8 cellular contexts compared by ENCODE assay signal in the genomic region with DNA sequence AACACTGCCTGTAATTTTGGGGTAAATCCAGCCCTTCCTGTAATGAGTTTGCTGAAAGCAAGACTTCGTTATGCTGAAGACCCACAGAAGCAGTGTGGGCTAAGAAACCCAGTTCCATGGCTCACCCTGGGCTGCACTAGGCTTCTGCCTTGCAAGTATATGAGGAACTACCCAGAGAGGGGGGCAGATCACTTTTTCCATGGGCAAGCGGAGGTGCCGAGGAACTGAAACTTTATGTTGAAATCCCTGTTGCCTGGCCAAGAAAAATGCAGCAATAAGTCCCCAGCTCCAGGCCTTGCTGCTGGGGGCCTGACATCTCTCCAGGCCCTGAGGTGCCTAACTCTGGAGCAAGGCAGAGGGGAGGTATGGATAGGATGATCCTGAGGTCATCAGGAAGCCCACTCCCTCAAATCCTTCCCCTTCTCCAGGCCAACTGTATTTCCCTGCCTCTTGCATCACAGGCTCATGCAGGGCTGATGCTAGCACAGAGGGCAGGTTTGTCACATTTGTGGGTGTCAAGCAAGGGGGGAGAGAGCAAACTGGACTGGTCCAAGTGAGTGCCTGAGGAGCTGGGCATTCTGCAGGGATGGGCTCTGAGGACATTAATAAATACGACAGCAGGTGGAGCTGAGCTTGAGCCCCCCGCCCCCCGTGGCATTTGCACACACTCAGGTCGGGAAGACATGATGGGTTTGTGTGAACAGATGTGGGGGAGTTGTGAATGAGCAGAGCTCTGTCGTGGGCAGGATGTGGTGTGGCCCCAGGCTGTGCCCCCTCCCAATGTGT. TPM values are rescaled to one million over a fixed set of nuclear protein-coding genes. Genes with fewer than 3 reads are reported as not detected.
DNase-seq lines count a peak whose midpoint lies in the region; ATAC-seq and TF ChIP-seq lines count a peak whose summit lies in the region.

No MANE protein-coding gene starts in this region.

- H3K4me2 ChIP-seq in mesenchymal stem cell (ENCODE audit: low read length, poor library complexity, severe bottlenecking), result no peak overlapping the region

- H2BK15ac ChIP-seq in mesenchymal stem cell (ENCODE audit: low read depth, poor library complexity, severe bottlenecking), result no peak overlapping the region

- H3K9me3 Mint-ChIP-seq in activated T-cell treated with anti-CD3 and anti-CD28 coated beads, Interleukin-2, amount 50 U/mL, for 72 hours, result no peaks in the 10 kb centered on the region
- no peaks in the 10 kb centered on the region for H3K9me3 Mint-ChIP-seq in activated T-cell treated with anti-CD3 and anti-CD28 coated beads, Interleukin-2, amount 50 U/mL, for 4 hours
- H3K9me3 Mint-ChIP-seq in type B pancreatic cell, result no peaks in the 10 kb centered on the region

- H4K91ac ChIP-seq in mesenchymal stem cell (ENCODE audit: low read length), result peak overlapping the region; percentile 70

- H3K27me3 Mint-ChIP-seq in activated T-cell treated with anti-CD3 and anti-CD28 coated beads, Interleukin-2, amount 50 U/mL, for 72 hours (ENCODE audit: low read depth), result no peaks in the 10 kb centered on the region
- no peaks in the 10 kb centered on the region for H3K27me3 Mint-ChIP-seq in activated T-cell treated with anti-CD3 and anti-CD28 coated beads, Interleukin-2, amount 50 U/mL, for 4 hours (ENCODE audit: low read depth)
- H3K27me3 Mint-ChIP-seq in type B pancreatic cell, result no peaks in the 10 kb centered on the region

- H3K4me3 ChIP-seq in ascending aorta, result no peak overlapping the region
- H3K4me3 ChIP-seq in mesenchymal stem cell (ENCODE audit: insufficient read depth in 1 of 2, low read depth in 1 of 2, low read length in 2 of 2), result peak overlapping the region in 1 of 2 experiments; percentile 57

- H3K27me3 ChIP-seq in ascending aorta, result no peaks in the 10 kb centered on the region
- no peaks in the 10 kb centered on the region for H3K27me3 ChIP-seq in mesenchymal stem cell (ENCODE audit: control insufficient read depth in 1 of 2, insufficient read depth in 1 of 2, low read length in 2 of 2)

- peaks cover 23% of the 10 kb centered on the region for H3K79me1 ChIP-seq in mesenchymal stem cell (replicated peaks; ENCODE audit: low read length, poor library complexity, severe bottlenecking)

- no peak overlapping the region for H3K27ac Mint-ChIP-seq in activated T-cell treated with anti-CD3 and anti-CD28 coated beads, Interleukin-2, amount 50 U/mL, for 72 hours
- H3K27ac Mint-ChIP-seq in type B pancreatic cell, result peak overlapping the region; percentile 18

- ATAC-seq in activated T-cell treated with anti-CD3 and anti-CD28 coated beads, Interleukin-2, amount 50 U/mL, for 72 hours (replicated peaks in 1 of 2), result peak; percentile 47 to 61
- ATAC-seq in activated T-cell treated with anti-CD3 and anti-CD28 coated beads, Interleukin-2, amount 50 U/mL, for 4 hours, result no peak

- H3K36me3 Mint-ChIP-seq in activated T-cell treated with anti-CD3 and anti-CD28 coated beads, Interleukin-2, amount 50 U/mL, for 72 hours (ENCODE audit: insufficient read depth in 2 of 2), result no peaks in the 10 kb centered on the region
- no peaks in the 10 kb centered on the region for H3K36me3 Mint-ChIP-seq in activated T-cell treated with anti-CD3 and anti-CD28 coated beads, Interleukin-2, amount 50 U/mL, for 4 hours (ENCODE audit: insufficient read depth)
- H3K36me3 Mint-ChIP-seq in type B pancreatic cell, result peaks cover 19% of the 10 kb centered on the region

- H3K9me3 ChIP-seq in ascending aorta (no peaks in the 10 kb centered on the region), mesenchymal stem cell (ENCODE audit: control insufficient read depth, low read length) (no peaks in the 10 kb centered on the region)

- peak overlapping the region; percentile 74 for H3K9ac ChIP-seq in mesenchymal stem cell (ENCODE audit: low read length)

- intact Hi-C loops in ascending aorta (cut with DNase I), result no loop called here

- peak in 1 of 2 donors; percentile 28 for DNase-seq in activated T-cell treated with anti-CD3 and anti-CD28 coated beads, Interleukin-2, amount 50 U/mL, for 72 hours
- DNase-seq in activated T-cell treated with anti-CD3 and anti-CD28 coated beads, Interleukin-2, amount 50 U/mL, for 4 hours, result no peak
- DNase-seq in ascending aorta (ENCODE audit: low spot score in 2 of 2) (peak; percentile 65 to 87), mesenchymal stem cell (peak; percentile 74), type B pancreatic cell (ENCODE audit: extremely low spot score, unreplicated experiment) (no peak), NCI-H82 (lab: John Stamatoyannopoulos, UW) (no peak), GM19238 (ENCODE audit: insufficient read length, low spot score) (no peak), NCI-H1048 (lab: John Stamatoyannopoulos, UW) (no peak)

- H4K8ac ChIP-seq in mesenchymal stem cell (ENCODE audit: low read length), result peak overlapping the region; percentile 31

- H3K23ac ChIP-seq in mesenchymal stem cell (ENCODE audit: low read length in 2 of 2), result no peak overlapping the region

- H2AFZ ChIP-seq in mesenchymal stem cell (ENCODE audit: low read depth, low read length), result no peak overlapping the region

- H3K4me1 ChIP-seq in ascending aorta (peaks cover 28 to 45% of the 10 kb centered on the region in 2 donors), mesenchymal stem cell (ENCODE audit: control insufficient read depth, insufficient read depth, low read depth, low read length) (peaks cover 39% of the 10 kb centered on the region)

- H3K36me3 ChIP-seq in ascending aorta (peaks cover 10 to 32% of the 10 kb centered on the region in 2 donors), mesenchymal stem cell (ENCODE audit: control insufficient read depth in 1 of 2, insufficient read depth in 2 of 2, low read depth in 1 of 2, low read length in 2 of 2) (peaks cover 22 to 39% of the 10 kb centered on the region in 2 experiments)

- peak overlapping the region in 1 of 2 experiments; percentile 53 for H3K14ac ChIP-seq in mesenchymal stem cell (ENCODE audit: low read length in 2 of 2)

- peak overlapping the region; percentile 55 for H2BK120ac ChIP-seq in mesenchymal stem cell (ENCODE audit: low read depth, low read length)

- TF ChIP-seq CTCF in ascending aorta (IDR thresholded peaks at IDR 0.05) (no peak), type B pancreatic cell (conservative IDR thresholded peaks at IDR 0.05) (no peak)

- peak overlapping the region; percentile 36 to 44 for H3K27ac ChIP-seq in ascending aorta
- no peak overlapping the region for H3K27ac ChIP-seq in mesenchymal stem cell (ENCODE audit: low read length, poor library complexity, severe bottlenecking)

- peak overlapping the region; percentile 74 to 77 for H3K18ac ChIP-seq in mesenchymal stem cell (ENCODE audit: low read depth in 1 of 2, low read length in 2 of 2)

- WGBS in mesenchymal stem cell, result 83% methylated on average over 8 of the region's 8 CpGs

- H3K4ac ChIP-seq in mesenchymal stem cell (ENCODE audit: low read depth in 1 of 2, low read length in 2 of 2), result peak overlapping the region in 1 of 2 experiments; percentile 47

- peak overlapping the region; percentile 65 to 69 for H2BK12ac ChIP-seq in mesenchymal stem cell (ENCODE audit: low read length in 2 of 2)

- H2BK5ac ChIP-seq in mesenchymal stem cell (ENCODE audit: low read depth, low read length, poor library complexity, severe bottlenecking), result no peak overlapping the region

- H3K4me1 Mint-ChIP-seq in activated T-cell treated with anti-CD3 and anti-CD28 coated beads, Interleukin-2, amount 50 U/mL, for 72 hours (ENCODE audit: low read depth), result peaks cover 42% of the 10 kb centered on the region
- peaks cover 32% of the 10 kb centered on the region for H3K4me1 Mint-ChIP-seq in activated T-cell treated with anti-CD3 and anti-CD28 coated beads, Interleukin-2, amount 50 U/mL, for 4 hours (ENCODE audit: low read depth)
- peaks cover 40% of the 10 kb centered on the region for H3K4me1 Mint-ChIP-seq in type B pancreatic cell (ENCODE audit: unreplicated experiment)

- peak overlapping the region; percentile 63 for H2AK5ac ChIP-seq in mesenchymal stem cell (ENCODE audit: low read length, severe bottlenecking)

- peak overlapping the region; percentile 11 to 55 for H3K4me3 Mint-ChIP-seq in activated T-cell treated with anti-CD3 and anti-CD28 coated beads, Interleukin-2, amount 50 U/mL, for 72 hours
- H3K4me3 Mint-ChIP-seq in activated T-cell treated with anti-CD3 and anti-CD28 coated beads, Interleukin-2, amount 50 U/mL, for 4 hours, result no peak overlapping the region
- H3K4me3 Mint-ChIP-seq in type B pancreatic cell, result no peak overlapping the region

RNA-seq across cellular contexts. Expression of a gene that starts 8.7 kb away (rescaled TPM):
- total RNA-seq in activated T-cell treated with anti-CD3 and anti-CD28 coated beads, Interleukin-2, amount 50 U/mL, for 72 hours, result 1 to 10 TPM; 2.6 to 2.8 TPM
- total RNA-seq in activated T-cell treated with anti-CD3 and anti-CD28 coated beads, Interleukin-2, amount 50 U/mL, for 4 hours, result under 1 TPM; 0.28 to 0.61 (median 0.33) TPM
- total RNA-seq in ascending aorta, result 40.0 TPM
- polyA plus RNA-seq in mesenchymal stem cell (2013, experiment 1 of 2), result 30.8 TPM
- polyA plus RNA-seq in mesenchymal stem cell (2013, experiment 2 of 2), result 30.3 TPM
- 22.7 and 27.9 TPM in 2 replicates for total RNA-seq in type B pancreatic cell (ENCODE audit: low replicate concordance)

RNA-seq across cellular contexts. Expression of a gene that starts 10.3 kb away (rescaled TPM):
- 1 to 10 TPM in 1 of 2 donors, under 1 TPM in 1; 0.23 to 1.4 TPM for total RNA-seq in activated T-cell treated with anti-CD3 and anti-CD28 coated beads, Interleukin-2, amount 50 U/mL, for 72 hours
- under 1 TPM; 0.20 to 0.24 (median 0.22) TPM for total RNA-seq in activated T-cell treated with anti-CD3 and anti-CD28 coated beads, Interleukin-2, amount 50 U/mL, for 4 hours
- 309 TPM for total RNA-seq in ascending aorta
- polyA plus RNA-seq in mesenchymal stem cell (2013, experiment 1 of 2), result 10.5 TPM
- 10.5 TPM for polyA plus RNA-seq in mesenchymal stem cell (2013, experiment 2 of 2)
- 25.7 and 53.0 TPM in 2 replicates for total RNA-seq in type B pancreatic cell (ENCODE audit: low replicate concordance)

RNA-seq across cellular contexts. Expression of a gene that starts 32.4 kb away (rescaled TPM):
- 10 to 100 TPM; 34.8 to 44.0 TPM for total RNA-seq in activated T-cell treated with anti-CD3 and anti-CD28 coated beads, Interleukin-2, amount 50 U/mL, for 72 hours
- 10 to 100 TPM; 16.4 to 22.9 (median 22.7) TPM for total RNA-seq in activated T-cell treated with anti-CD3 and anti-CD28 coated beads, Interleukin-2, amount 50 U/mL, for 4 hours
- total RNA-seq in ascending aorta, result 1.6 TPM
- polyA plus RNA-seq in mesenchymal stem cell (2013, experiment 1 of 2), result 13.5 TPM
- 14.1 TPM for polyA plus RNA-seq in mesenchymal stem cell (2013, experiment 2 of 2)
- 23.5 and 39.0 TPM in 2 replicates for total RNA-seq in type B pancreatic cell (ENCODE audit: low replicate concordance)

RNA-seq across cellular contexts. Expression of a gene that starts 57.2 kb away (rescaled TPM):
- not detected for total RNA-seq in activated T-cell treated with anti-CD3 and anti-CD28 coated beads, Interleukin-2, amount 50 U/mL, for 72 hours
- total RNA-seq in activated T-cell treated with anti-CD3 and anti-CD28 coated beads, Interleukin-2, amount 50 U/mL, for 4 hours, result not detected
- not detected for total RNA-seq in ascending aorta
- polyA plus RNA-seq in mesenchymal stem cell (2013, experiment 1 of 2), result 0.23 TPM
- polyA plus RNA-seq in mesenchymal stem cell (2013, experiment 2 of 2), result 0.11 TPM
- 0.40 and 1.2 TPM in 2 replicates for total RNA-seq in type B pancreatic cell (ENCODE audit: low replicate concordance)

Comparison
In these comparisons a context has a peak if more than half of its experiments do, and no peak if none do; other contexts are left out.
1. ATAC-seq: peak in activated T-cell treated with anti-CD3 and anti-CD28 coated beads, Interleukin-2, amount 50 U/mL, for 72 hours (2 of 2); none in activated T-cell treated with anti-CD3 and anti-CD28 coated beads, Interleukin-2, amount 50 U/mL, for 4 hours (0 of 2).
2. H3K4me3 Mint-ChIP-seq: peak in activated T-cell treated with anti-CD3 and anti-CD28 coated beads, Interleukin-2, amount 50 U/mL, for 72 hours (2 of 2); none in activated T-cell treated with anti-CD3 and anti-CD28 coated beads, Interleukin-2, amount 50 U/mL, for 4 hours (single experiment) and type B pancreatic cell (single experiment).
3. DNase-seq: peak in ascending aorta (2 of 2) and mesenchymal stem cell (single experiment); none in activated T-cell treated with anti-CD3 and anti-CD28 coated beads, Interleukin-2, amount 50 U/mL, for 4 hours (single experiment), type B pancreatic cell (single experiment), NCI-H82 (single experiment), GM19238 (single experiment) and NCI-H1048 (single experiment).